In the genomic region with DNA sequence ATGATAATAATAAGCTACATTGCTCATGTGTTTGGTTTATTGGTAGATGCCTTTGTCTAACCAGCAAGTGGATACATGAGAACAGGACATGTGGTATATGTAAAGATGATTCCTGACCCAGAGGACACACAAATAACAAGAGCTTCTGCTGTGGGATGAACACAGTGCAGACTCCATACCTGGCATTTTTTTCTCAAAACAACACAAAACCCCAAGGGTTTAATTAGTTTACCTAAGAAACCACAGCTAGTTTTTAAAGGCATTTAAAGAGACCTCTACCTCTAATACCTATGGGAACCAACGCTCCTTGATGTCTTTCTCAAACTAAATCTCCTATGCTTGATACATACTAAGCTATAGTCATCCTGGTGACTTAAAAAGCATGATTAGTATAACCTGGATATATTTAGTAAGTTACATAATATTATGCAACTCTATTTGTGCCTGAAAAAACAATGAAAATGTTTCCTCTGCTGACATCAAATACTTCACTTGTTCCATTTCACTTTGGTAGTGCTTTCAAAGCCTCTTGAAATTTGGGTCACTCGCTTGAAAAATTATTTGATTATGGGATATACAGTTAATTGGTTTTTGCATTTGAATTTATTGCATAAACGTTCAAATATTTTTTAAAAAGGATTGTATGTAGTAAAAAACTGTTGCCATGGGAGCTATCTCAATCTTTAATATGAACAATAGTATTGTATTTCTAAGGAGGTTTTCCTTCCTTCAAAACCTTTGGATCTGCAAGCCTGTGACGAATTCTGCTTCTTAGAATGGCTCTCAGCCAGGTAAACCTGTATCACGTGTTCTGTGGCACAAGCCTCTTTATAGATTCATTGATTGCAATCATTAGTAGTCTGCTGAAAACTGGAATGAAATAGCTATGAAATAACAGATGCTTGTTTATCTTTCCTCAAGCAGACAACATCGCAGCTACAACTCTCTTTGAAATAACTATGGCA, we compare ENCODE assay signal across 15 cellular contexts.
"Had no signal": no experiment of that assay in that cellular context is flagged by ENCODE, and none has a peak within 500 bp of the region (broad histone marks: within the 10 kb centered on the region; RNA-seq: fewer than 3 reads in every experiment).

No MANE protein-coding gene starts in this region.

- H3K9me3 ChIP-seq: psoas muscle, sigmoid colon, thyroid gland, vagina had no signal

- H3K36me3 ChIP-seq: cardiac muscle cell, esophagus muscularis mucosa, sigmoid colon, thyroid gland, vagina had no signal

- H3K4me1 ChIP-seq: esophagus muscularis mucosa, psoas muscle, sigmoid colon, thyroid gland, vagina had no signal

- ATAC-seq: psoas muscle had no signal

- DNase-seq: activated CD4-positive, CD25-positive, alpha-beta regulatory T cell treated with anti-CD3 and anti-CD28 coated beads, Interleukin-2, amount 50 U/mL, for 72 hours; activated naive CD4-positive, alpha-beta T cell; activated T-cell treated with anti-CD3 and anti-CD28 coated beads for 4 hours; aorta; foreskin melanocyte; head of caudate nucleus; psoas muscle; sigmoid colon; stimulated activated CD4-positive, alpha-beta T cell treated with anti-CD3 and anti-CD28 coated beads, Interleukin-12 subunit alpha, Interleukin-12 subunit beta, amount 100 ng/mL, for 4 hours; stimulated activated CD4-positive, alpha-beta T cell treated with anti-CD3 and anti-CD28 coated beads, Interleukin-2, amount 100 ng/mL, for 24 hours; T-helper 1 cell; thyroid gland had no signal

- H3K27ac ChIP-seq: cardiac muscle cell, esophagus muscularis mucosa, psoas muscle, sigmoid colon, thyroid gland, vagina had no signal

- H3K4me3 ChIP-seq: cardiac muscle cell, esophagus muscularis mucosa, psoas muscle, sigmoid colon, thyroid gland, vagina had no signal

- H3K27me3 ChIP-seq: cardiac muscle cell, esophagus muscularis mucosa, sigmoid colon, thyroid gland, vagina had no signal
